Comparison of ENCODE assay signal across 9 cellular contexts in genomic region chr19:1170938-1171754, GRCh38. TPM values are rescaled to one million over a fixed set of nuclear protein-coding genes. Genes with fewer than 3 reads are reported as not detected.
A peak's percentile ranks its signal among the peaks of the same experiment; 100 is the strongest.
DNase-seq lines count a peak whose midpoint lies in the region; ATAC-seq, FAIRE-seq and TF ChIP-seq lines count a peak whose summit lies in the region.
"Had no signal": no experiment of that assay in that cellular context is flagged by ENCODE, and none has a peak within 500 bp of the region (broad histone marks: within the 10 kb centered on the region; RNA-seq: fewer than 3 reads in every experiment).

No MANE protein-coding gene starts in this region.

- peaks cover 23% of the 10 kb centered on the region for H3K36me3 Mint-ChIP-seq in brain
- peaks cover 3% of the 10 kb centered on the region for H3K36me3 Mint-ChIP-seq in mesothelial cell of epicardium

- H3K27me3 Mint-ChIP-seq in brain (peaks cover 4% of the 10 kb centered on the region), mesothelial cell of epicardium (ENCODE audit: low read depth) (no peaks in the 10 kb centered on the region)

- H3K36me3 ChIP-seq in left ventricle myocardium inferior = no peaks in the 10 kb centered on the region
- no peaks in the 10 kb centered on the region for H3K36me3 ChIP-seq in right atrium auricular region
- H3K36me3 ChIP-seq in aorta (ENCODE audit: control insufficient read depth in 1 of 2, insufficient read depth in 2 of 2, low read length in 1 of 2) = no peaks in the 10 kb centered on the region

- DNase-seq in left ventricle myocardium inferior (no peak), right atrium auricular region (ENCODE audit: low spot score) (no peak), mesothelial cell of epicardium (ENCODE audit: low spot score in 2 of 2, unreplicated experiment in 2 of 2) (no peak), urothelium cell line (ENCODE audit: low spot score) (no peak), SKM-1 (lab: John Stamatoyannopoulos, UW; ENCODE audit: unreplicated experiment) (no peak), aorta (no peak)
- DNase-seq: NCI-H1694 treated with DMSO at 0.1 percent for 48 hours had no signal

- H3K4me1 ChIP-seq in left ventricle myocardium inferior (peaks cover 39% of the 10 kb centered on the region), right atrium auricular region (peaks cover 0 to 33% of the 10 kb centered on the region in 2 donors), aorta (ENCODE audit: control insufficient read depth in 1 of 2, insufficient read depth in 2 of 2, low read length in 2 of 2) (no peaks in the 10 kb centered on the region)

- FAIRE-seq in urothelium cell line (lab: Jason Lieb, UNC) = peak; percentile 46

- peak overlapping the region; percentile 94 for H3K4me3 ChIP-seq in left ventricle myocardium inferior
- no peak overlapping the region for H3K4me3 ChIP-seq in right atrium auricular region
- H3K4me3 ChIP-seq in aorta (ENCODE audit: low read length in 2 of 2) = no peak overlapping the region

- intact Hi-C loops in left ventricle myocardium inferior (cut with micrococcal nuclease) (no loop called here), aorta (cut with DNase I) (loop anchor here (5.0 kb wide), 2 partner anchors 39 to 59 kb away; no protein-coding TSS in a partner anchor)

- H3K27ac Mint-ChIP-seq in brain (peak overlapping the region; percentile 36 to 90 (median 87)), mesothelial cell of epicardium (peak overlapping the region; percentile 93)

- H3K9me3 Mint-ChIP-seq in brain (peaks cover 0 to 8% (median 0%) of the 10 kb centered on the region in 5 experiments), mesothelial cell of epicardium (no peaks in the 10 kb centered on the region)

- peaks cover 33% of the 10 kb centered on the region for H3K4me1 Mint-ChIP-seq in brain
- H3K4me1 Mint-ChIP-seq in mesothelial cell of epicardium = peaks cover 41% of the 10 kb centered on the region

- no peak overlapping the region for H3K27ac ChIP-seq in left ventricle myocardium inferior (replicated peaks)
- no peak overlapping the region for H3K27ac ChIP-seq in right atrium auricular region
- H3K27ac ChIP-seq in aorta (ENCODE audit: low read depth in 1 of 2, low read length in 2 of 2) = no peak overlapping the region

- ATAC-seq in GM19395 (IDR thresholded peaks at IDR 0.05; ENCODE audit: unreplicated experiment) (no peak), aorta (ENCODE audit: low FRiP score) (no peak)

- H3K9me3 ChIP-seq in left ventricle myocardium inferior (replicated peaks) (no peaks in the 10 kb centered on the region), right atrium auricular region (no peaks in the 10 kb centered on the region), aorta (ENCODE audit: control insufficient read depth, low read length) (no peaks in the 10 kb centered on the region)

- H3K4me3 Mint-ChIP-seq in brain = peak overlapping the region; percentile 40 to 91 (median 73)
- H3K4me3 Mint-ChIP-seq in mesothelial cell of epicardium = peak overlapping the region; percentile 80

- H3K27me3 ChIP-seq in left ventricle myocardium inferior (ENCODE audit: low read depth) = no peaks in the 10 kb centered on the region
- no peaks in the 10 kb centered on the region for H3K27me3 ChIP-seq in right atrium auricular region
- no peaks in the 10 kb centered on the region for H3K27me3 ChIP-seq in aorta (ENCODE audit: control insufficient read depth in 1 of 2, insufficient read depth in 2 of 2, low read length in 1 of 2)

- no peak for TF ChIP-seq CTCF in left ventricle myocardium inferior (IDR thresholded peaks at IDR 0.05; ENCODE audit: borderline replicate concordance)
- no peak for TF ChIP-seq CTCF in right atrium auricular region (IDR thresholded peaks at IDR 0.05)
- TF ChIP-seq CTCF in brain (conservative IDR thresholded peaks at IDR 0.05) = no peak
- TF ChIP-seq CTCF in mesothelial cell of epicardium (IDR thresholded peaks at IDR 0.05; ENCODE audit: unreplicated experiment) = no peak

- WGBS in aorta, 2 donors = 88 to 89% methylated on average over 38 of the region's 38 CpGs

RNA-seq across cellular contexts. Expression of gene SBNO2, which starts 2.9 kb away (rescaled TPM):
- total RNA-seq in left ventricle myocardium inferior = 16.9 TPM
- total RNA-seq in right atrium auricular region = 10 to 100 TPM; 14.7 to 17.7 TPM
- 26.9 TPM for polyA plus RNA-seq in brain (ENCODE audit: insufficient read depth, low read depth, low replicate concordance)
- 48.5 to 56.1 TPM (median 53.0 TPM) in 3 replicates for total RNA-seq in mesothelial cell of epicardium
- total RNA-seq in aorta = 100 to 1,000 TPM in 1 of 2 donors, 10 to 100 TPM in 1; 97.2 to 165 TPM
- polyA plus RNA-seq in aorta = 10 to 100 TPM; 11.0 to 53.3 TPM

RNA-seq across cellular contexts. Expression of gene STK11, which starts 34.4 kb away (rescaled TPM):
- 50.1 TPM for total RNA-seq in left ventricle myocardium inferior
- 10 to 100 TPM; 62.0 to 64.7 TPM for total RNA-seq in right atrium auricular region
- polyA plus RNA-seq in brain (ENCODE audit: insufficient read depth, low read depth, low replicate concordance) = 72.6 TPM
- 71.7 to 73.0 TPM (median 71.8 TPM) in 3 replicates for total RNA-seq in mesothelial cell of epicardium
- 10 to 100 TPM; 39.4 to 59.5 TPM for total RNA-seq in aorta
- 10 to 100 TPM; 30.1 to 58.9 TPM for polyA plus RNA-seq in aorta
